In the genomic region with DNA sequence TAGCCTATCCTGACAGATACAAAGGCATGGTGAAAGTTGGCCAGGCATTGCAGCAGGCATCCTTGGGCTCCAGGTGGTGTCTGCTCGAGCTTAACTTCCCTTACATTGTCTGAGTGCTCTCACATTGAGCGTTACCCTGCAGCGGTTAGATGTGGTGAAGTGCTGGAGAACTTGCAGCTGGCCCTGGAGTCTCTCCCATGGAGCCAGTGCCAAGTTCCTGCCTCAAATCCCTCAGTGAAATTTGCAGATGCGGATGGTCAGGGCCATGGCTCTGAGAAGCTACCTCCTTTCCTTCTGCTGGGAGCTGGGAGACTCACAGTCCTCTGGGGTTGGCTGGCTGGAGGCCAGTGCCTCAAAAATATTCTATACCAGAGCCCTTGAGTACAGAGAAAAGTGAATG, we compare ENCODE assay signal across 22 cellular contexts.
"Had no signal": no experiment of that assay in that cellular context is flagged by ENCODE, and none has a peak within 500 bp of the region (broad histone marks: within the 10 kb centered on the region; RNA-seq: fewer than 3 reads in every experiment).

No MANE protein-coding gene starts in this region.

- H3K4me3 ChIP-seq: colonic mucosa, esophagus squamous epithelium, hepatocyte, neural progenitor cell, pancreas, prostate gland, stomach, thoracic aorta, transverse colon had no signal

- DNase-seq: colonic mucosa; dermis blood vessel endothelial cell; esophagus squamous epithelium; foreskin melanocyte; head of caudate nucleus; kidney; left colon; mammary epithelial cell; naive thymus-derived CD8-positive, alpha-beta T cell; nucleus accumbens; pancreas; retina; stimulated activated CD4-positive, alpha-beta T cell treated with anti-CD3 and anti-CD28 coated beads, Interleukin-2, amount 100 ng/mL, for 24 hours; stimulated activated CD4-positive, alpha-beta T cell treated with anti-CD3 and anti-CD28 coated beads, Interleukin-4, amount 100 ng/mL, for 4 hours; stimulated activated naive CD4-positive, alpha-beta T cell; stomach; substantia nigra; transverse colon had no signal

- H2AFZ ChIP-seq: hepatocyte, neural progenitor cell had no signal

- H3K9ac ChIP-seq: neural progenitor cell had no signal

- H3K9me3 ChIP-seq: colonic mucosa, pancreas, prostate gland had no signal

- H3K36me3 ChIP-seq: colonic mucosa, esophagus squamous epithelium, neural progenitor cell, pancreas, prostate gland, stomach, thoracic aorta, transverse colon had no signal

- H3K4me1 ChIP-seq: prostate gland had no signal

- H3K27me3 ChIP-seq: colonic mucosa, pancreas, stomach, transverse colon had no signal

- H3K27ac ChIP-seq: colonic mucosa, esophagus squamous epithelium, hepatocyte, neural progenitor cell, pancreas, prostate gland, stomach, thoracic aorta, transverse colon had no signal

- H3K4me2 ChIP-seq: hepatocyte, neural progenitor cell had no signal
